ENCODE assay signal across 13 cellular contexts in the genomic region with DNA sequence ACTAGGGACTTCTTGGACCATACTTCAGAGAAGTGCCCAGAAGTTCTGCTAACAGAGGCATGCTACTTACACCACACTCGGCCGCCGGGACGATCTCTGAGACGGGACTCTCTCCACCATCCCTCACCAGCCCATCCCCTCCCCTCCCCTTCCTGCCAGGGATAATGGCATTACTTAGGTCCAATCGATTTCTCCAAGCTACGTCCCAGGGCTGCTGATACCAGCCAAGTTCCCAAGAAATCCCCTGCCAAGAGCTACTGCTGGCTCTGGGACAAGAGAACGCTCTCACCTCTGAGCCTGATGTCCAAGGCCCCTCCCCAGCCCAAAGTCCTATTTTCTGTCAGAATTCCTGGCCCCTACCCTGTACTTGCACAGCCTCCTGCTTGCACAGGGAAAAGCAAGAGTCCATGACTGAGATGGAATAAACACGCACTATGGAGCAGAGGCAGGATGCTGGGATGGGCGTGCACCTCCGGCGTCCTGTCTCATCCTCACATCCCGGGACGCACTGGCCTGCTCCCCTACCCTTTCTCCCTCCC. TPM values are rescaled to one million over a fixed set of nuclear protein-coding genes. Genes with fewer than 3 reads are reported as not detected.
"Had no signal": no experiment of that assay in that cellular context is flagged by ENCODE, and none has a peak within 500 bp of the region (broad histone marks: within the 10 kb centered on the region; RNA-seq: fewer than 3 reads in every experiment).

No MANE protein-coding gene starts in this region.

- ATAC-seq: activated naive CD8-positive, alpha-beta T cell treated with anti-CD3 and anti-CD28 coated beads, Interleukin-2, amount 50 U/mL, for 24 hours; activated T-cell treated with anti-CD3 and anti-CD28 coated beads, Interleukin-2, amount 50 U/mL, for 72 hours; esophagus mucosa had no signal

- H3K27ac ChIP-seq: ascending aorta, thoracic aorta, WERI-Rb-1 had no signal

- H3K27me3 Mint-ChIP-seq: activated CD4-positive, alpha-beta memory T cell treated with anti-CD3 and anti-CD28 coated beads, Interleukin-2, amount 10 ng/mL, durations not matched to agents 7 days and 5 days; activated naive CD8-positive, alpha-beta T cell treated with anti-CD3 and anti-CD28 coated beads, Interleukin-2, amount 50 U/mL, for 24 hours had no signal

- H3K4me3 Mint-ChIP-seq: activated CD4-positive, alpha-beta memory T cell treated with anti-CD3 and anti-CD28 coated beads, Interleukin-2, amount 10 ng/mL, durations not matched to agents 7 days and 5 days; activated naive CD8-positive, alpha-beta T cell treated with anti-CD3 and anti-CD28 coated beads, Interleukin-2, amount 50 U/mL, for 24 hours; activated T-cell treated with anti-CD3 and anti-CD28 coated beads, Interleukin-2, amount 50 U/mL, for 72 hours; nephron progenitor cell; T-helper 1 cell treated with Interleukin-12 subunit alpha and Interleukin-12 subunit beta and Interleukin-4 antibody, amounts not matched to agents 30 μg/mL and 1 μg/mL, for 36 hours had no signal

- DNase-seq: activated CD4-positive, alpha-beta memory T cell treated with anti-CD3 and anti-CD28 coated beads, Interleukin-2, amount 10 ng/mL, durations not matched to agents 7 days and 5 days; activated gamma-delta T cell treated with Interleukin-2 at 50 U/mL for 16 hours; activated naive CD8-positive, alpha-beta T cell treated with anti-CD3 and anti-CD28 coated beads, Interleukin-2, amount 50 U/mL, for 24 hours; activated T-cell treated with anti-CD3 and anti-CD28 coated beads, Interleukin-2, amount 50 U/mL, for 72 hours; islet precursor cell; nephron progenitor cell; stimulated activated CD4-positive, alpha-beta T cell treated with anti-CD3 and anti-CD28 coated beads, Interleukin-12 subunit alpha, Interleukin-12 subunit beta, amount 100 ng/mL, for 4 hours; stimulated activated CD4-positive, alpha-beta T cell treated with anti-CD3 and anti-CD28 coated beads, Interleukin-2, amount 100 ng/mL, for 24 hours; WERI-Rb-1 had no signal

- H3K27me3 ChIP-seq: ascending aorta had no signal

- H3K9me3 Mint-ChIP-seq: activated CD4-positive, alpha-beta memory T cell treated with anti-CD3 and anti-CD28 coated beads, Interleukin-2, amount 10 ng/mL, durations not matched to agents 7 days and 5 days; activated naive CD8-positive, alpha-beta T cell treated with anti-CD3 and anti-CD28 coated beads, Interleukin-2, amount 50 U/mL, for 24 hours; activated T-cell treated with anti-CD3 and anti-CD28 coated beads, Interleukin-2, amount 50 U/mL, for 72 hours; nephron progenitor cell; T-helper 1 cell treated with Interleukin-12 subunit alpha and Interleukin-12 subunit beta and Interleukin-4 antibody, amounts not matched to agents 30 μg/mL and 1 μg/mL, for 36 hours had no signal

- H3K27ac Mint-ChIP-seq: activated CD4-positive, alpha-beta memory T cell treated with anti-CD3 and anti-CD28 coated beads, Interleukin-2, amount 10 ng/mL, durations not matched to agents 7 days and 5 days; activated T-cell treated with anti-CD3 and anti-CD28 coated beads, Interleukin-2, amount 50 U/mL, for 72 hours; nephron progenitor cell; T-helper 1 cell treated with Interleukin-12 subunit alpha and Interleukin-12 subunit beta and Interleukin-4 antibody, amounts not matched to agents 30 μg/mL and 1 μg/mL, for 36 hours had no signal

- H3K9me3 ChIP-seq: ascending aorta, thoracic aorta had no signal

- H3K4me1 Mint-ChIP-seq: activated naive CD8-positive, alpha-beta T cell treated with anti-CD3 and anti-CD28 coated beads, Interleukin-2, amount 50 U/mL, for 24 hours had no signal

RNA-seq across cellular contexts. Expression of gene KLHL35, which starts 50.0 kb away (rescaled TPM):
- total RNA-seq: ascending aorta had no signal
